Comparison of ENCODE assay signal across 29 cellular contexts in the genomic region with DNA sequence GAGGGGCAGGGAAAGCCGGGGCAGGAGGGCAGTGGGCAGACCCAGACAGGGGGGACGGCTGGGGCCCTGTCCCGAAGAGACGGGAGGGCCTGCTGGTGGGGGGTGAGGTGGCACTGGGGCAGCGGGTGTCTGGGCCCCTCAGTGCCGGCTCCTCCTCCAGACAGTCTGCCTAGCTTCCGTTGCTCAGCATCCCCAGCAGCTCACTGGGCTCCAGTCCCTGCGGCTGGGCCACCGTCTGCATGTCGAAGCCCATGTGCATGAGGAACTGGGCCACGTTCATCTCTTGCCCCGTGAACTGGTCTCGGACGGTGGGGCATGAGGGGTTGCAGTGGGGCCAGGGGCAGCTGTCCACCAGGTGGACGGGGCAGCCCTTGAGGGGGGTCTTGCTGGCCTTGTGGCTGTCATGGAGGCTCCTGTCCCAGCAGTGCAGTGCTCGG. TPM values are rescaled to one million over a fixed set of nuclear protein-coding genes. Genes with fewer than 3 reads are reported as not detected.
DNase-seq lines count a peak whose midpoint lies in the region; ATAC-seq, FAIRE-seq and TF ChIP-seq lines count a peak whose summit lies in the region.
"Had no signal": no experiment of that assay in that cellular context is flagged by ENCODE, and none has a peak within 500 bp of the region (broad histone marks: within the 10 kb centered on the region; RNA-seq: fewer than 3 reads in every experiment).

No MANE protein-coding gene starts in this region.

- H3K79me2 ChIP-seq in K562 (ENCODE audit: control insufficient read depth, insufficient read depth, low read length) (no peaks in the 10 kb centered on the region; the same call in 2 of the 3 replicates), mesendoderm (ENCODE audit: control insufficient read depth, insufficient read depth, low read length) (no peaks in the 10 kb centered on the region)

- no peak for DNase-seq in left ventricle myocardium superior
- no peak for DNase-seq in Right ventricle myocardium superior
- no peak for DNase-seq in K562 (ENCODE audit: extremely low read depth in 1 of 4, low spot score in 3 of 4)
- DNase-seq in mesenchymal stem cell = no peak
- no peak for DNase-seq in upper lobe of right lung
- DNase-seq in superior temporal gyrus (ENCODE audit: extremely low spot score) = no peak
- no peak for DNase-seq in mesendoderm
- no peak for DNase-seq in HEK293T (ENCODE audit: extremely low spot score)
- DNase-seq: ACHN; CD4-positive, alpha-beta T cell; DMS53; HCEC 1CT; Kasumi-1; NCI-H1092 treated with DMSO at 0.1 percent for 48 hours; NCI-H1436; NCI-H187; NCI-H2081 treated with DMSO at 0.1 percent for 48 hours; NCI-H2171; NCI-H226; NCI-H510A; SIG-M5 had no signal

- no peak overlapping the region for H2AFZ ChIP-seq in K562 (ENCODE audit: low read depth, low read length)
- no peak overlapping the region for H2AFZ ChIP-seq in mesenchymal stem cell (ENCODE audit: low read depth, low read length)
- H2AFZ ChIP-seq: GM23338 had no signal

- peak overlapping the region; percentile 21 for H4K8ac ChIP-seq in mesenchymal stem cell (ENCODE audit: low read length)
- no peak overlapping the region for H4K8ac ChIP-seq in mesendoderm (ENCODE audit: low read depth, low read length)

- no peak overlapping the region for H3K27ac ChIP-seq in K562 (ENCODE audit: extremely low read depth, low read depth, low read length)
- H3K27ac ChIP-seq in mesenchymal stem cell (ENCODE audit: low read length, poor library complexity, severe bottlenecking) = no peak overlapping the region
- no peak overlapping the region for H3K27ac ChIP-seq in upper lobe of right lung
- H3K27ac ChIP-seq in mesendoderm (ENCODE audit: low read depth, low read length) = no peak overlapping the region
- H3K27ac ChIP-seq: 22Rv1; BLaER1 treated with 17β-estradiol and CSF1 and Interleukin-3, amounts not matched to agents 10 nM and 100 nM; HL-60; RWPE1; SK-N-MC had no signal

- no peak overlapping the region for H2BK12ac ChIP-seq in mesenchymal stem cell (ENCODE audit: low read length in 2 of 2)

- TF ChIP-seq CTCF in K562 (IDR thresholded peaks at IDR 0.05 in 2 of 3, conservative IDR thresholded peaks at IDR 0.05 in 1 of 3; ENCODE audit: insufficient read depth in 2 of 3, low read depth in 1 of 3, low read length in 3 of 3) (no peak), upper lobe of right lung (IDR thresholded peaks at IDR 0.05) (no peak)

- H3K23ac ChIP-seq in mesenchymal stem cell (ENCODE audit: low read length in 2 of 2) (no peak overlapping the region), mesendoderm (ENCODE audit: low read length) (no peak overlapping the region)

- no peak overlapping the region for H3K4me3 ChIP-seq in K562
- no peak overlapping the region for H3K4me3 ChIP-seq in mesenchymal stem cell (ENCODE audit: insufficient read depth in 1 of 2, low read depth in 1 of 2, low read length in 2 of 2)
- no peak overlapping the region for H3K4me3 ChIP-seq in upper lobe of right lung
- no peak overlapping the region for H3K4me3 ChIP-seq in mesendoderm (ENCODE audit: low read length)
- H3K4me3 ChIP-seq: BLaER1 treated with 17β-estradiol and CSF1 and Interleukin-3, amounts not matched to agents 10 nM and 100 nM; GM23338; SK-N-MC had no signal

- WGBS in K562 (ENCODE audit: insufficient coverage, low coverage, missing lambda C conversion rate) = 88% methylated on average over 13 of the region's 16 CpGs
- WGBS in mesenchymal stem cell = 89% methylated on average over 16 of the region's 16 CpGs
- no CpG with 5 or more reads among the region's 16 CpGs for WGBS in mesendoderm (ENCODE audit: extremely low coverage, insufficient coverage, low lambda C conversion rate)

- no peaks in the 10 kb centered on the region for H3K9me1 ChIP-seq in K562 (ENCODE audit: control insufficient read depth, insufficient read depth, low read length)

- no peak for TF ChIP-seq EP300 in K562 (IDR thresholded peaks at IDR 0.05; ENCODE audit: low read length)

- CTCF ChIA-PET in K562 (lab: Yijun Ruan, JAX; ENCODE audit: low intra/inter-chr PET ratio) = interaction anchor here (0.9 kb wide), 1 partner anchor 84 kb away, joined by 3 read pairs; no protein-coding TSS in a partner anchor
- CTCF ChIA-PET in HEK293T (lab: Yijun Ruan, JAX) = interaction anchor here (1.1 kb wide), 1 partner anchor 10 kb away, joined by 4 read pairs; no protein-coding TSS in a partner anchor

- BruUV-seq in K562 (replicated peaks; lab: Mats Ljungman, UMichigan) = no TSS peak

- POLR2A ChIA-PET in K562 (lab: Yijun Ruan, JAX) = interaction anchor here (0.6 to 1.0 kb wide), 3 partner anchors 30 to 36 kb away, joined by 3 to 6 read pairs (median 3); no protein-coding TSS in a partner anchor
- POLR2A ChIA-PET in HEK293T (lab: Yijun Ruan, JAX) = interaction anchor here (1.9 to 2.2 kb wide), 2 partner anchors 15 to 82 kb away, joined by 4 to 5 read pairs; no protein-coding TSS in a partner anchor

- H3K36me3 ChIP-seq in K562 (ENCODE audit: control insufficient read depth, insufficient read depth, low read length) (peaks cover 19% of the 10 kb centered on the region; the same call in 2 of the 3 replicates), mesenchymal stem cell (ENCODE audit: control insufficient read depth in 1 of 2, insufficient read depth in 2 of 2, low read depth in 1 of 2, low read length in 2 of 2) (no peaks in the 10 kb centered on the region), upper lobe of right lung (no peaks in the 10 kb centered on the region), mesendoderm (ENCODE audit: control insufficient read depth, insufficient read depth, low read length) (no peaks in the 10 kb centered on the region)
- H3K36me3 ChIP-seq: BLaER1 treated with 17β-estradiol and CSF1 and Interleukin-3, amounts not matched to agents 10 nM and 100 nM had no signal

- H3K9ac ChIP-seq in K562 (ENCODE audit: insufficient read depth in 1 of 2, low read depth in 2 of 2, low read length in 2 of 2) (peak overlapping the region in 1 of 2 experiments; percentile 74; a peak in 2 of 4 replicates), mesenchymal stem cell (ENCODE audit: low read length) (no peak overlapping the region), mesendoderm (ENCODE audit: low read length) (no peak overlapping the region)
- H3K9ac ChIP-seq: BLaER1 treated with 17β-estradiol and CSF1 and Interleukin-3, amounts not matched to agents 10 nM and 100 nM had no signal

- H4K91ac ChIP-seq in mesenchymal stem cell (ENCODE audit: low read length) = no peak overlapping the region

- H3K56ac ChIP-seq in mesendoderm (ENCODE audit: low read length) = no peak overlapping the region

- H3K4me2 ChIP-seq in K562 (ENCODE audit: insufficient read depth, low read length) = no peak overlapping the region
- no peak overlapping the region for H3K4me2 ChIP-seq in mesenchymal stem cell (ENCODE audit: low read length, poor library complexity, severe bottlenecking)
- H3K4me2 ChIP-seq in mesendoderm (ENCODE audit: low read length) = no peak overlapping the region
- H3K4me2 ChIP-seq: GM23338 had no signal

- no peak for TF ChIP-seq RAD21 in K562 (CRISPR knock-in tag; conservative IDR thresholded peaks at IDR 0.05 in 1 of 2, IDR thresholded peaks at IDR 0.05 in 1 of 2)

- ATAC-seq in left ventricle myocardium superior = peak; percentile 6
- no peak for ATAC-seq in Right ventricle myocardium superior (ENCODE audit: poor library complexity)
- no peak; the same call in 1 of the 3 replicates for ATAC-seq in K562
- ATAC-seq in upper lobe of right lung = peak; percentile 4
- ATAC-seq: GM23338 had no signal

- H3K79me1 ChIP-seq in mesenchymal stem cell (replicated peaks; ENCODE audit: low read length, poor library complexity, severe bottlenecking) = no peaks in the 10 kb centered on the region
- H3K79me1 ChIP-seq in mesendoderm (ENCODE audit: low read length) = no peaks in the 10 kb centered on the region

- H3K14ac ChIP-seq in mesenchymal stem cell (ENCODE audit: low read length in 2 of 2) = no peak overlapping the region

- H3K18ac ChIP-seq in mesenchymal stem cell (ENCODE audit: low read depth in 1 of 2, low read length in 2 of 2) = no peak overlapping the region
- H3K18ac ChIP-seq in mesendoderm (ENCODE audit: low read length) = no peak overlapping the region

- H2AK5ac ChIP-seq in mesenchymal stem cell (ENCODE audit: low read length, severe bottlenecking) = no peak overlapping the region
- no peak overlapping the region for H2AK5ac ChIP-seq in mesendoderm (ENCODE audit: low read length)

- no peak for TF ChIP-seq POLR2A in K562 (conservative IDR thresholded peaks at IDR 0.05)

- H4K5ac ChIP-seq in mesendoderm (ENCODE audit: low read length) = no peak overlapping the region

- in situ Hi-C loops in K562 (cut with MboI) = no loop called here

- no peak for FAIRE-seq in K562 (lab: Jason Lieb, UNC)
- FAIRE-seq: G401.6 had no signal

- H2BK5ac ChIP-seq in mesenchymal stem cell (ENCODE audit: low read depth, low read length, poor library complexity, severe bottlenecking) (no peak overlapping the region), mesendoderm (ENCODE audit: low read length) (no peak overlapping the region)

- H3K4me1 ChIP-seq in K562 (replicated peaks in 1 of 2; ENCODE audit: control insufficient read depth in 2 of 2, insufficient read depth in 2 of 2, low read length in 2 of 2) (peaks cover 0 to 45% of the 10 kb centered on the region in 2 experiments; a peak in 3 of 5 replicates), mesenchymal stem cell (ENCODE audit: control insufficient read depth, insufficient read depth, low read depth, low read length) (peaks cover 13% of the 10 kb centered on the region), upper lobe of right lung (no peaks in the 10 kb centered on the region), mesendoderm (ENCODE audit: control insufficient read depth, low read depth, low read length) (no peaks in the 10 kb centered on the region)

- H3K4ac ChIP-seq in mesenchymal stem cell (ENCODE audit: low read depth in 1 of 2, low read length in 2 of 2) (no peak overlapping the region), mesendoderm (ENCODE audit: low read depth, low read length) (no peak overlapping the region)

- H2BK15ac ChIP-seq in mesenchymal stem cell (ENCODE audit: low read depth, poor library complexity, severe bottlenecking) (no peak overlapping the region), mesendoderm (replicated peaks; ENCODE audit: low read depth) (no peak overlapping the region)

- intact Hi-C loops in left ventricle myocardium superior (cut with micrococcal nuclease) = loop anchor here (10.0 kb wide), 1 partner anchor 72 kb away; the partner anchor contains the start of genes CENPX and LRRC45
- intact Hi-C loops in Right ventricle myocardium superior (cut with DNase I) = no loop called here
- intact Hi-C loops in K562 (cut with micrococcal nuclease) = loop anchor here (10.0 kb wide), 1 partner anchor 202 kb away; no protein-coding TSS in a partner anchor
- intact Hi-C loops in upper lobe of right lung (cut with DNase I) = no loop called here

- no peaks in the 10 kb centered on the region for H4K20me1 ChIP-seq in K562 (replicated peaks; ENCODE audit: control insufficient read depth, insufficient read depth, low read length)
- H4K20me1 ChIP-seq: BLaER1 treated with 17β-estradiol and CSF1 and Interleukin-3, amounts not matched to agents 10 nM and 100 nM had no signal

- no peaks in the 10 kb centered on the region; the same call in 1 of the 2 replicates for H3K9me3 ChIP-seq in K562 (replicated peaks; ENCODE audit: control insufficient read depth, insufficient read depth, low read depth, low read length)
- H3K9me3 ChIP-seq in mesenchymal stem cell (ENCODE audit: control insufficient read depth, low read length) = no peaks in the 10 kb centered on the region
- H3K9me3 ChIP-seq in upper lobe of right lung = no peaks in the 10 kb centered on the region
- H3K9me3 ChIP-seq: BLaER1 treated with 17β-estradiol and CSF1 and Interleukin-3, amounts not matched to agents 10 nM and 100 nM had no signal

- H2BK120ac ChIP-seq in mesenchymal stem cell (ENCODE audit: low read depth, low read length) = no peak overlapping the region
- no peak overlapping the region for H2BK120ac ChIP-seq in mesendoderm (ENCODE audit: low read depth, low read length)

- no peaks in the 10 kb centered on the region for H3K27me3 ChIP-seq in K562 (ENCODE audit: control insufficient read depth in 2 of 2, insufficient read depth in 2 of 2, low read length in 2 of 2)
- peaks cover 1 to 45% of the 10 kb centered on the region in 2 experiments for H3K27me3 ChIP-seq in mesenchymal stem cell (ENCODE audit: control insufficient read depth in 1 of 2, insufficient read depth in 1 of 2, low read length in 2 of 2)
- peaks cover 2% of the 10 kb centered on the region for H3K27me3 ChIP-seq in upper lobe of right lung
- no peaks in the 10 kb centered on the region for H3K27me3 ChIP-seq in mesendoderm (ENCODE audit: insufficient read depth, low read length, poor library complexity)

RNA-seq across cellular contexts. Expression of gene MYADML2, which starts 5.8 kb away (rescaled TPM):
- 4.0 TPM for total RNA-seq in left ventricle myocardium superior
- 3.5 TPM for total RNA-seq in Right ventricle myocardium superior
- not detected in 2 replicates for total RNA-seq in K562 (2011; cell fraction: chromatin; rRNA removed; ENCODE audit: low replicate concordance)
- total RNA-seq in K562 (2011; cell fraction: nucleolus; rRNA removed) = not detected in 2 replicates
- not detected in 2 replicates for total RNA-seq in K562 (2011; cell fraction: nucleoplasm; rRNA removed)
- not detected in 2 replicates for total RNA-seq in K562 (2014; rRNA removed)
- not detected in 2 replicates for total RNA-seq in K562 (2014; rRNA removed; fragmentation: Illumina TruSeq; extraction: Trizol)
- total RNA-seq in K562 (2015; rRNA removed; fragmentation: Illumina TruSeq; extraction: Trizol) = not detected in 2 replicates
- not detected in 2 replicates for total RNA-seq in K562 (2021)
- not detected in 2 replicates for polyA plus RNA-seq in K562 (2011; rRNA removed)
- not detected in 2 replicates for polyA plus RNA-seq in K562 (2011; cell fraction: cytosol; rRNA removed)
- polyA plus RNA-seq in K562 (2011; cell fraction: nucleus; rRNA removed) = not detected in 2 replicates
- polyA plus RNA-seq in K562 (2012) = 0.05 and 0.26 TPM in 2 replicates
- not detected in 2 replicates for polyA plus RNA-seq in K562 (2014; fragmentation: Illumina TruSeq; extraction: Trizol)
- not detected for polyA plus RNA-seq in K562 (2014; fragmentation: Nextera tagmentation; extraction: Ambion mirVana)
- polyA plus RNA-seq in K562 (2014; rRNA removed) = not detected in 2 replicates
- not detected in 2 replicates for polyA minus RNA-seq in K562 (2011; rRNA and poly(A)+ RNA removed)
- polyA minus RNA-seq in K562 (2011; cell fraction: cytosol; rRNA and poly(A)+ RNA removed) = not detected in 2 replicates
- polyA minus RNA-seq in K562 (2011; cell fraction: nucleus; rRNA and poly(A)+ RNA removed) = not detected in 2 replicates
- polyA plus RNA-seq in mesenchymal stem cell (2013, experiment 1 of 2) = not detected
- not detected for polyA plus RNA-seq in mesenchymal stem cell (2013, experiment 2 of 2)
- not detected for total RNA-seq in upper lobe of right lung
- not detected for polyA plus RNA-seq in mesendoderm (2013, experiment 1 of 2)
- polyA plus RNA-seq in mesendoderm (2013, experiment 2 of 2) = 0.01 TPM
- total RNA-seq: CD4-positive, alpha-beta T cell; M059J had no signal

RNA-seq across cellular contexts. Expression of gene NOTUM, which starts 8.2 kb away (rescaled TPM):
- total RNA-seq in left ventricle myocardium superior = 0.52 TPM
- 0.56 TPM for total RNA-seq in Right ventricle myocardium superior
- total RNA-seq in K562 (2011; cell fraction: chromatin; rRNA removed; ENCODE audit: low replicate concordance) = 8.4 and 25.5 TPM in 2 replicates
- 25.5 and 27.9 TPM in 2 replicates for total RNA-seq in K562 (2011; cell fraction: nucleolus; rRNA removed)
- total RNA-seq in K562 (2011; cell fraction: nucleoplasm; rRNA removed) = 15.3 and 16.9 TPM in 2 replicates
- 13.9 and 22.5 TPM in 2 replicates for total RNA-seq in K562 (2014; rRNA removed)
- total RNA-seq in K562 (2014; rRNA removed; fragmentation: Illumina TruSeq; extraction: Trizol) = 0.99 and 1.3 TPM in 2 replicates
- total RNA-seq in K562 (2015; rRNA removed; fragmentation: Illumina TruSeq; extraction: Trizol) = 4.1 and 4.2 TPM in 2 replicates
- 11.8 and 14.1 TPM in 2 replicates for total RNA-seq in K562 (2021)
- polyA plus RNA-seq in K562 (2011; rRNA removed) = 4.5 and 6.1 TPM in 2 replicates
- 7.8 and 22.0 TPM in 2 replicates for polyA plus RNA-seq in K562 (2011; cell fraction: cytosol; rRNA removed)
- polyA plus RNA-seq in K562 (2011; cell fraction: nucleus; rRNA removed) = 10.3 and 25.0 TPM in 2 replicates
- 8.5 and 11.5 TPM in 2 replicates for polyA plus RNA-seq in K562 (2012)
- polyA plus RNA-seq in K562 (2014; fragmentation: Illumina TruSeq; extraction: Trizol) = 1.9 and 5.3 TPM in 2 replicates
- under 1 TPM; 0.03 to 0.17 TPM for polyA plus RNA-seq in K562 (2014; fragmentation: Nextera tagmentation; extraction: Ambion mirVana)
- 13.4 and 14.0 TPM in 2 replicates for polyA plus RNA-seq in K562 (2014; rRNA removed)
- polyA minus RNA-seq in K562 (2011; rRNA and poly(A)+ RNA removed) = 0.72 and 1.6 TPM in 2 replicates
- polyA minus RNA-seq in K562 (2011; cell fraction: cytosol; rRNA and poly(A)+ RNA removed) = 4.7 and 5.6 TPM in 2 replicates
- polyA minus RNA-seq in K562 (2011; cell fraction: nucleus; rRNA and poly(A)+ RNA removed) = 14.7 and 15.2 TPM in 2 replicates
- polyA plus RNA-seq in mesenchymal stem cell (2013, experiment 1 of 2) = 0.46 TPM
- 0.33 TPM for polyA plus RNA-seq in mesenchymal stem cell (2013, experiment 2 of 2)
- total RNA-seq in upper lobe of right lung = 6.1 TPM
- polyA plus RNA-seq in mesendoderm (2013, experiment 1 of 2) = 4.3 TPM
- 4.0 TPM for polyA plus RNA-seq in mesendoderm (2013, experiment 2 of 2)
- total RNA-seq: CD4-positive, alpha-beta T cell had no signal

RNA-seq across cellular contexts. Expression of gene PYCR1, which starts 15.7 kb away (rescaled TPM):
- total RNA-seq in left ventricle myocardium superior = 4.0 TPM
- total RNA-seq in Right ventricle myocardium superior = 3.2 TPM
- total RNA-seq in K562 (2011; cell fraction: chromatin; rRNA removed; ENCODE audit: low replicate concordance) = 35.2 and 129 TPM in 2 replicates
- 138 and 157 TPM in 2 replicates for total RNA-seq in K562 (2011; cell fraction: nucleolus; rRNA removed)
- 86.4 and 88.3 TPM in 2 replicates for total RNA-seq in K562 (2011; cell fraction: nucleoplasm; rRNA removed)
- total RNA-seq in K562 (2014; rRNA removed) = 215 and 290 TPM in 2 replicates
- total RNA-seq in K562 (2014; rRNA removed; fragmentation: Illumina TruSeq; extraction: Trizol) = 72.4 and 95.4 TPM in 2 replicates
- total RNA-seq in K562 (2015; rRNA removed; fragmentation: Illumina TruSeq; extraction: Trizol) = 120 and 126 TPM in 2 replicates
- total RNA-seq in K562 (2021) = 302 and 328 TPM in 2 replicates
- 188 and 273 TPM in 2 replicates for polyA plus RNA-seq in K562 (2011; rRNA removed)
- polyA plus RNA-seq in K562 (2011; cell fraction: cytosol; rRNA removed) = 301 and 524 TPM in 2 replicates
- polyA plus RNA-seq in K562 (2011; cell fraction: nucleus; rRNA removed) = 256 and 278 TPM in 2 replicates
- 283 and 370 TPM in 2 replicates for polyA plus RNA-seq in K562 (2012)
- 183 and 278 TPM in 2 replicates for polyA plus RNA-seq in K562 (2014; fragmentation: Illumina TruSeq; extraction: Trizol)
- 10 to 100 TPM; 11.7 to 18.6 TPM for polyA plus RNA-seq in K562 (2014; fragmentation: Nextera tagmentation; extraction: Ambion mirVana)
- 270 and 349 TPM in 2 replicates for polyA plus RNA-seq in K562 (2014; rRNA removed)
- 107 and 155 TPM in 2 replicates for polyA minus RNA-seq in K562 (2011; rRNA and poly(A)+ RNA removed)
- polyA minus RNA-seq in K562 (2011; cell fraction: cytosol; rRNA and poly(A)+ RNA removed) = 127 and 130 TPM in 2 replicates
- 35.5 and 52.4 TPM in 2 replicates for polyA minus RNA-seq in K562 (2011; cell fraction: nucleus; rRNA and poly(A)+ RNA removed)
- 95.7 TPM for polyA plus RNA-seq in mesenchymal stem cell (2013, experiment 1 of 2)
- 94.0 TPM for polyA plus RNA-seq in mesenchymal stem cell (2013, experiment 2 of 2)
- total RNA-seq in upper lobe of right lung = 19.0 TPM
- 79.0 TPM for polyA plus RNA-seq in mesendoderm (2013, experiment 1 of 2)
- 78.3 TPM for polyA plus RNA-seq in mesendoderm (2013, experiment 2 of 2)

RNA-seq across cellular contexts. Expression of gene ASPSCR1, which starts 24.6 kb away (rescaled TPM):
- 25.4 TPM for total RNA-seq in left ventricle myocardium superior
- total RNA-seq in Right ventricle myocardium superior = 25.4 TPM
- 32.2 and 96.0 TPM in 2 replicates for total RNA-seq in K562 (2011; cell fraction: chromatin; rRNA removed; ENCODE audit: low replicate concordance)
- 68.7 and 87.6 TPM in 2 replicates for total RNA-seq in K562 (2011; cell fraction: nucleolus; rRNA removed)
- total RNA-seq in K562 (2011; cell fraction: nucleoplasm; rRNA removed) = 42.2 and 44.0 TPM in 2 replicates
- 35.9 and 49.9 TPM in 2 replicates for total RNA-seq in K562 (2014; rRNA removed)
- total RNA-seq in K562 (2014; rRNA removed; fragmentation: Illumina TruSeq; extraction: Trizol) = 5.9 and 7.4 TPM in 2 replicates
- total RNA-seq in K562 (2015; rRNA removed; fragmentation: Illumina TruSeq; extraction: Trizol) = 21.3 and 22.3 TPM in 2 replicates
- total RNA-seq in K562 (2021) = 33.4 and 36.9 TPM in 2 replicates
- 8.6 TPM in 2 replicates for polyA plus RNA-seq in K562 (2011; rRNA removed)
- polyA plus RNA-seq in K562 (2011; cell fraction: cytosol; rRNA removed) = 16.0 and 34.5 TPM in 2 replicates
- 72.4 and 104 TPM in 2 replicates for polyA plus RNA-seq in K562 (2011; cell fraction: nucleus; rRNA removed)
- 26.6 and 32.9 TPM in 2 replicates for polyA plus RNA-seq in K562 (2012)
- 11.6 and 19.2 TPM in 2 replicates for polyA plus RNA-seq in K562 (2014; fragmentation: Illumina TruSeq; extraction: Trizol)
- 1 to 10 TPM in 1 of 2 experiments, under 1 TPM in 1; 0.90 to 2.2 TPM for polyA plus RNA-seq in K562 (2014; fragmentation: Nextera tagmentation; extraction: Ambion mirVana)
- polyA plus RNA-seq in K562 (2014; rRNA removed) = 26.7 and 33.7 TPM in 2 replicates
- polyA minus RNA-seq in K562 (2011; rRNA and poly(A)+ RNA removed) = 1.6 and 6.1 TPM in 2 replicates
- 16.6 and 18.1 TPM in 2 replicates for polyA minus RNA-seq in K562 (2011; cell fraction: cytosol; rRNA and poly(A)+ RNA removed)
- polyA minus RNA-seq in K562 (2011; cell fraction: nucleus; rRNA and poly(A)+ RNA removed) = 25.4 and 29.1 TPM in 2 replicates
- polyA plus RNA-seq in mesenchymal stem cell (2013, experiment 1 of 2) = 18.2 TPM
- polyA plus RNA-seq in mesenchymal stem cell (2013, experiment 2 of 2) = 18.4 TPM
- total RNA-seq in upper lobe of right lung = 50.3 TPM
- polyA plus RNA-seq in mesendoderm (2013, experiment 1 of 2) = 24.2 TPM
- 25.3 TPM for polyA plus RNA-seq in mesendoderm (2013, experiment 2 of 2)

RNA-seq across cellular contexts. Expression of gene MAFG, which starts 25.3 kb away (rescaled TPM):
- 27.5 TPM for total RNA-seq in left ventricle myocardium superior
- 29.9 TPM for total RNA-seq in Right ventricle myocardium superior
- 86.9 and 142 TPM in 2 replicates for total RNA-seq in K562 (2011; cell fraction: chromatin; rRNA removed; ENCODE audit: low replicate concordance)
- 78.0 and 85.0 TPM in 2 replicates for total RNA-seq in K562 (2011; cell fraction: nucleolus; rRNA removed)
- 64.7 and 70.4 TPM in 2 replicates for total RNA-seq in K562 (2011; cell fraction: nucleoplasm; rRNA removed)
- 27.3 and 30.1 TPM in 2 replicates for total RNA-seq in K562 (2014; rRNA removed)
- 16.3 and 16.9 TPM in 2 replicates for total RNA-seq in K562 (2014; rRNA removed; fragmentation: Illumina TruSeq; extraction: Trizol)
- total RNA-seq in K562 (2015; rRNA removed; fragmentation: Illumina TruSeq; extraction: Trizol) = 23.6 and 24.9 TPM in 2 replicates
- total RNA-seq in K562 (2021) = 46.7 and 58.1 TPM in 2 replicates
- polyA plus RNA-seq in K562 (2011; rRNA removed) = 22.4 and 31.8 TPM in 2 replicates
- 35.6 and 35.9 TPM in 2 replicates for polyA plus RNA-seq in K562 (2011; cell fraction: cytosol; rRNA removed)
- polyA plus RNA-seq in K562 (2011; cell fraction: nucleus; rRNA removed) = 200 and 206 TPM in 2 replicates
- 32.4 and 47.9 TPM in 2 replicates for polyA plus RNA-seq in K562 (2012)
- polyA plus RNA-seq in K562 (2014; fragmentation: Illumina TruSeq; extraction: Trizol) = 31.2 and 36.3 TPM in 2 replicates
- 1 to 10 TPM; 1.1 to 2.8 TPM for polyA plus RNA-seq in K562 (2014; fragmentation: Nextera tagmentation; extraction: Ambion mirVana)
- 44.8 and 46.7 TPM in 2 replicates for polyA plus RNA-seq in K562 (2014; rRNA removed)
- 10.6 and 14.3 TPM in 2 replicates for polyA minus RNA-seq in K562 (2011; rRNA and poly(A)+ RNA removed)
- polyA minus RNA-seq in K562 (2011; cell fraction: cytosol; rRNA and poly(A)+ RNA removed) = 12.7 and 17.1 TPM in 2 replicates
- polyA minus RNA-seq in K562 (2011; cell fraction: nucleus; rRNA and poly(A)+ RNA removed) = 15.9 and 20.3 TPM in 2 replicates
- polyA plus RNA-seq in mesenchymal stem cell (2013, experiment 1 of 2) = 27.1 TPM
- 27.7 TPM for polyA plus RNA-seq in mesenchymal stem cell (2013, experiment 2 of 2)
- total RNA-seq in upper lobe of right lung = 35.9 TPM
- 25.3 TPM for polyA plus RNA-seq in mesendoderm (2013, experiment 1 of 2)
- polyA plus RNA-seq in mesendoderm (2013, experiment 2 of 2) = 24.3 TPM

Comparison
In these comparisons a context has a peak if more than half of its experiments do, and no peak if none do; other contexts are left out.
1. ATAC-seq: peak in left ventricle myocardium superior (single experiment) and upper lobe of right lung (single experiment); none in Right ventricle myocardium superior (single experiment) and K562 (single experiment).
2. intact Hi-C loops: an anchor here in left ventricle myocardium superior (10.0 kb wide) and K562 (10.0 kb wide); none called in Right ventricle myocardium superior and upper lobe of right lung.